Comparison of ENCODE assay signal across 16 cellular contexts in the genomic region with DNA sequence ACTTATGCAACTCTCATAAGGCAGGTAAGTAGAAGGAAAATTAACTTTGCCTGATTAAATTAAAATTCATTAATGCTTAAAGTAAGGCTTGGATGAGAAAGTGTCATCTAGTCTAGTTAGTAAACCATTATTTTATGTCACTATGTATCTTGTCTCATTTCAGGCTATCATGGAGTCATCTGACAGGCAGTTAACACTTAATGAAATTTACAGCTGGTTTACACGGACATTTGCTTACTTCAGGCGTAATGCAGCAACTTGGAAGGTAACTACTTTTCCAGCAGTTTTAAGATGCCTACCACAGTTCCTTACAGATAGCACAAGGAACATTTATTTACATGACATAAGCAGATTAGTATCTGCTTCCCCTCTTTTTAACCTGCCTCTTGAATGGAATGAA.
DNase-seq lines count a peak whose midpoint lies in the region; ATAC-seq, FAIRE-seq and TF ChIP-seq lines count a peak whose summit lies in the region.
"Had no signal": no experiment of that assay in that cellular context is flagged by ENCODE, and none has a peak within 500 bp of the region (broad histone marks: within the 10 kb centered on the region; RNA-seq: fewer than 3 reads in every experiment).

No MANE protein-coding gene starts in this region.

- WGBS in sigmoid colon, 2 donors, result 68 to 80% methylated on average over 2 of the region's 2 CpGs

- no peak for TF ChIP-seq EP300 in sigmoid colon (IDR thresholded peaks at IDR 0.05)

- no peaks in the 10 kb centered on the region for H3K9me3 ChIP-seq in SK-N-MC (ENCODE audit: low read depth, low read length)
- no peaks in the 10 kb centered on the region for H3K9me3 ChIP-seq in sigmoid colon

- peaks cover 0 to 58% (median 54%) of the 10 kb centered on the region in 4 donors for H3K4me1 ChIP-seq in sigmoid colon

- intact Hi-C loops in sigmoid colon (cut with DNase I), result loop anchor here (5.0 kb wide), 2 partner anchors 242 to 577 kb away; no protein-coding TSS in a partner anchor

- no peak overlapping the region for H3K9ac ChIP-seq in SK-N-MC (ENCODE audit: insufficient read length)
- H3K9ac ChIP-seq: KMS-11 had no signal

- no peak for TF ChIP-seq CTCF in sigmoid colon (IDR thresholded peaks at IDR 0.05)

- peak; percentile 71 for FAIRE-seq in islet of Langerhans (lab: Jason Lieb, UNC)
- FAIRE-seq: GM12891, GM18507, H54 had no signal

- DNase-seq in NCI-H345 (lab: John Stamatoyannopoulos, UW) (peak; percentile 24), NCI-H345 treated with DMSO at 0.1 percent for 48 hours (lab: John Stamatoyannopoulos, UW; ENCODE audit: unreplicated experiment) (no peak), SK-N-MC (ENCODE audit: low read depth, low spot score) (no peak), sigmoid colon (no peak), LoVo (ENCODE audit: low spot score) (no peak)
- DNase-seq: EL, PC-9 had no signal

- no peak overlapping the region for H3K4me3 ChIP-seq in SK-N-MC
- no peak overlapping the region for H3K4me3 ChIP-seq in sigmoid colon
- H3K4me3 ChIP-seq: PC-9 had no signal

- H3K36me3 ChIP-seq in SK-N-MC (ENCODE audit: insufficient read depth, low read length), result no peaks in the 10 kb centered on the region
- peaks cover 0 to 19% (median 0%) of the 10 kb centered on the region in 4 donors for H3K36me3 ChIP-seq in sigmoid colon

- ATAC-seq in GM21390 (IDR thresholded peaks at IDR 0.05; ENCODE audit: unreplicated experiment), result no peak
- no peak for ATAC-seq in GM21526 (IDR thresholded peaks at IDR 0.05; ENCODE audit: low FRiP score, unreplicated experiment)

- no peaks in the 10 kb centered on the region for H3K27me3 ChIP-seq in sigmoid colon

- TF ChIP-seq POLR2A in sigmoid colon (IDR thresholded peaks at IDR 0.05), result no peak

- H3K27ac ChIP-seq in SK-N-MC (peak overlapping the region; percentile 51; the same call in 1 of the 2 replicates), sigmoid colon (peak overlapping the region in 3 of 4 donors; percentile 29 to 62 (median 57))
- H3K27ac ChIP-seq: HL-60, KMS-11, PC-9, RWPE1 had no signal
